1 cellular context compared by ENCODE assay signal in genomic region chr1:12255918-12256317, GRCh38.
TF ChIP-seq lines count a peak whose summit lies in the region.

No MANE protein-coding gene starts in this region.

TF ChIP-seq in K562, 482 proteins besides CTCF, POLR2A, EP300 and RAD21 (continued from another document):
- TF ChIP-seq ZBTB2 (IDR thresholded peaks at IDR 0.05) (no peak), BACH1 (tag; IDR thresholded peaks at IDR 0.05) (no peak), PHTF2 (CRISPR knock-in tag; IDR thresholded peaks at IDR 0.05) (no peak), GATA2 (CRISPR knock-in tag; IDR thresholded peaks at IDR 0.05) (no peak), PTTG1 (tag; IDR thresholded peaks at IDR 0.05; ENCODE audit: low read depth) (no peak), SRSF3 (IDR thresholded peaks at IDR 0.05; ENCODE audit: insufficient read depth, low read length) (no peak), POLR2AphosphoS2 (IDR thresholded peaks at IDR 0.05; ENCODE audit: low read length) (no peak), SRF (CRISPR knock-in tag; IDR thresholded peaks at IDR 0.05) (no peak), HDAC6 (IDR thresholded peaks at IDR 0.05; ENCODE audit: low read depth, low read length) (no peak), IRF9 (tag; IDR thresholded peaks at IDR 0.05) (no peak), DACH1 (IDR thresholded peaks at IDR 0.05; ENCODE audit: partially characterized antibody) (no peak), MXD1 (CRISPR knock-in tag; IDR thresholded peaks at IDR 0.05; ENCODE audit: borderline replicate concordance, poor library complexity, severe bottlenecking) (no peak), ARID2 (IDR thresholded peaks at IDR 0.05) (no peak), ZNF121 (CRISPR knock-in tag; conservative IDR thresholded peaks at IDR 0.05) (peak; percentile 99), KDM1A (IDR thresholded peaks at IDR 0.05) (peak in 1 of 2 experiments; percentile 25; a peak in 1 of 4 replicates), HNRNPL (IDR thresholded peaks at IDR 0.05; ENCODE audit: low read depth, low read length) (no peak), U2AF2 (optimal IDR thresholded peaks at IDR 0.05; ENCODE audit: low read depth, low read length) (no peak), YY1 (IDR thresholded peaks at IDR 0.05; ENCODE audit: borderline replicate concordance in 1 of 3, control insufficient read depth in 1 of 3, extremely low read depth in 1 of 3, insufficient read depth in 3 of 3, insufficient read length in 1 of 3, insufficient replicate concordance in 2 of 3, low read depth in 1 of 3, low read length in 2 of 3) (no peak), PHF20 (IDR thresholded peaks at IDR 0.05; ENCODE audit: partially characterized antibody) (no peak), IRF2 (CRISPR knock-in tag; IDR thresholded peaks at IDR 0.05) (no peak), BCOR (IDR thresholded peaks at IDR 0.05) (peak; percentile 66; the same call in 1 of the 2 replicates), FOSL1 (tag; conservative IDR thresholded peaks at IDR 0.05) (0 out of 2 replicates have a peak, but pooled peaks have one; percentile 26), DPF2 (IDR thresholded peaks at IDR 0.05) (no peak), RBM25 (IDR thresholded peaks at IDR 0.05; ENCODE audit: low read depth, low read length, severe bottlenecking) (peak; percentile 85), ZNF143 (CRISPR knock-in tag; IDR thresholded peaks at IDR 0.05) (no peak), SP1 (CRISPR knock-in tag; IDR thresholded peaks at IDR 0.05) (no peak)
